In the genomic region with DNA sequence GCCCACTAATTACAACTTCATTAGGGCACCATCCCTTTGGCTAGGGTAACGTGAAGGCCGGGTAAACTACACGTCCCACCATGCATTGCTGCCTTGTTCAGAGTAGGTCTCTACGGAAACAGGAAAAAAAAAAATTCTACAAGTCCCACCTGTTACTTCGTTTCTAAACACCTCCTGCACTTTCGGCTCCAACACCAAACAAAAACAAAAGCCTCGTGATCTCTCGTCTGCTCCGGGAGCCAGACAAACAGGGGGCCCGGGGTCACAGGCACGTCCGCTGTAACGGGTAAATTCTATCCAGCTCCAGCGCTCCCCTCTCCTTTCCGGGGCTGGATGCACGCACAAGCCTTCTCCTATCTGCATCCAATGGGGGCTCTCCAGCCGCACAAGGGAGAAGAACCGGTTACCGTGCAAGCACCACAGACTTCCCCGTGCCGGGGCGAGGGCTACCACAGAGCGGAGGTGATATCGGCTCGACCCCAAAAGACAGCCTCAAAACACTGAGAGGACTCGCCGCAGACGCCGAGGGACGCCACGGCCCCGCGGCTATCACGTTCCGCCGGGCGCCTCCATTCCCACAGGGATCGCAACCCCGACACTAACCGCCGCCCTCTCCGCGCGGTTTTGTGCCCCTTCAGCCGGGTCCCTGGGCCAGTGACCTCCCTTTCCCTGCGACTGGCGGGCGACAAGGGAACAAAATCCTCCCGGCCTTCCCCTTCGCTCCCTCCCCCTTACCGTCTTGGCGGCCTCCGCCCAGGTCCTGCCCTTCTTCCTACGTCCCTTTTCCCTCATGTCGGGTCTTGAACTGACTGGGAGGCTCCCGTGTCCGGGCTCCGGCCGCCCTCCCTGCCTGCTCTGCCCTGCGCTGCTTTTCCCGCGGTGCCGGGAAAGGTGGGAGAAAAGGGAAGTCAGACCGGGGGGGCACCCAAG, we compare ENCODE assay signal across 8 cellular contexts. TPM values are rescaled to one million over a fixed set of nuclear protein-coding genes. Genes with fewer than 3 reads are reported as not detected.
DNase-seq lines count a peak whose midpoint lies in the region; ATAC-seq, FAIRE-seq and TF ChIP-seq lines count a peak whose summit lies in the region.

No MANE protein-coding gene starts in this region.

- no peak for TF ChIP-seq POLR2A in prostate gland (IDR thresholded peaks at IDR 0.05)

- peaks cover 23% of the 10 kb centered on the region for H3K4me1 ChIP-seq in adipocyte (ENCODE audit: control insufficient read depth, insufficient read depth, low read length)
- no peaks in the 10 kb centered on the region for H3K4me1 ChIP-seq in prostate gland (replicated peaks)

- POLR2A ChIA-PET in HEK293T (lab: Yijun Ruan, JAX), result interaction anchor here (0.6 to 1.6 kb wide), 15 partner anchors 10 to 114 kb away, joined by 3 to 20 read pairs (median 5); no protein-coding TSS in a partner anchor

- CTCF ChIA-PET in HEK293T (lab: Yijun Ruan, JAX), result interaction anchor here (0.6 kb wide), 1 partner anchor 994 kb away, joined by 3 read pairs; no protein-coding TSS in a partner anchor

- ATAC-seq in left cardiac atrium, result peak; percentile 53 to 67

- H3K27ac ChIP-seq in prostate gland, result peak overlapping the region; percentile 87 to 92

- H3K27me3 ChIP-seq in adipocyte (replicated peaks; ENCODE audit: control insufficient read depth, insufficient read depth, low read length), result no peaks in the 10 kb centered on the region
- no peaks in the 10 kb centered on the region for H3K27me3 ChIP-seq in prostate gland (replicated peaks; ENCODE audit: insufficient read depth)

- H3K9me3 ChIP-seq in adipocyte (ENCODE audit: control insufficient read depth, low read length), result no peaks in the 10 kb centered on the region
- H3K9me3 ChIP-seq in prostate gland, result no peaks in the 10 kb centered on the region

- H3K4me3 ChIP-seq in adipocyte (ENCODE audit: low read length), result peak overlapping the region; percentile 89
- peak overlapping the region; percentile 71 to 91 for H3K4me3 ChIP-seq in prostate gland

- intact Hi-C loops in left cardiac atrium (cut with DNase I) (no loop called here), prostate gland (cut with DNase I) (loop anchor here (10.0 kb wide), 1 partner anchor 203 kb away; a partner anchor contains a TSS)

- H3K9ac ChIP-seq in adipocyte (ENCODE audit: low read length), result peak overlapping the region; percentile 97

- H3K36me3 ChIP-seq in adipocyte (ENCODE audit: control insufficient read depth, insufficient read depth, low read length, severe bottlenecking) (no peaks in the 10 kb centered on the region), prostate gland (no peaks in the 10 kb centered on the region)

- no peak for TF ChIP-seq CTCF in prostate gland (IDR thresholded peaks at IDR 0.05)

- DNase-seq in HEK293T (ENCODE audit: extremely low spot score) (peak; percentile 65), MV-4-11 (lab: John Stamatoyannopoulos, UW) (peak; percentile 62), SW480 (ENCODE audit: low spot score) (peak; percentile 87), adipocyte (ENCODE audit: low read depth) (peak; percentile 78), left cardiac atrium (peak; percentile 47), prostate gland (ENCODE audit: low spot score) (peak; percentile 23), ureter (ENCODE audit: low spot score) (peak; percentile 52)

- FAIRE-seq in G401.6 (lab: Jason Lieb, UNC), result peak; percentile 81

- 1% methylated on average over 64 of the region's 64 CpGs for WGBS in prostate gland

TF ChIP-seq in HEK293T, 16 proteins besides CTCF, POLR2A, EP300 and RAD21:
- TF ChIP-seq ZNF384 (IDR thresholded peaks at IDR 0.05), result peak; percentile 87
- no peak for TF ChIP-seq LEF1 (IDR thresholded peaks at IDR 0.05; ENCODE audit: borderline replicate concordance)
- TF ChIP-seq FOXM1 (IDR thresholded peaks at IDR 0.05; ENCODE audit: borderline replicate concordance), result no peak
- TF ChIP-seq NFRKB (IDR thresholded peaks at IDR 0.05), result 0 out of 2 replicates have a peak, but pooled peaks have one; percentile 16
- no peak for TF ChIP-seq ELF4 (IDR thresholded peaks at IDR 0.05)
- TF ChIP-seq L3MBTL2 (conservative IDR thresholded peaks at IDR 0.05), result no peak
- no peak for TF ChIP-seq BHLHE40 (IDR thresholded peaks at IDR 0.05; ENCODE audit: borderline replicate concordance)
- no peak for TF ChIP-seq CTBP1 (IDR thresholded peaks at IDR 0.05; ENCODE audit: borderline replicate concordance)
- TF ChIP-seq TARDBP (IDR thresholded peaks at IDR 0.05), result no peak
- TF ChIP-seq ARNT (IDR thresholded peaks at IDR 0.05), result no peak
- no peak for TF ChIP-seq SP1 (IDR thresholded peaks at IDR 0.05)
- no peak for TF ChIP-seq FOXA1 (IDR thresholded peaks at IDR 0.05)
- no peak for TF ChIP-seq HDGF (IDR thresholded peaks at IDR 0.05; ENCODE audit: borderline replicate concordance)

RNA-seq across cellular contexts. Expression of a gene that starts 0.6 kb away (rescaled TPM):
- total RNA-seq in left cardiac atrium, result 10 to 100 TPM; 21.7 to 22.2 TPM
- total RNA-seq in prostate gland, result 10 to 100 TPM; 15.8 to 36.1 TPM
- 33.7 TPM for total RNA-seq in ureter

Comparison
In these comparisons a context has a peak if more than half of its experiments do, and no peak if none do; other contexts are left out.
1. Peak in every context shown above with its lines: DNase-seq, ATAC-seq, H3K4me3 ChIP-seq and H3K27ac ChIP-seq.
2. DNase-seq: peak in every context shown above with its lines; median percentile 87 in SW480; 78 in adipocyte; 65 in HEK293T; 62 in MV-4-11; 52 in ureter; 47 in left cardiac atrium; 23 in prostate gland.